In genomic region chr22:42912049-42912448, GRCh38 we compare ENCODE assay signal across 21 cellular contexts. TPM values are rescaled to one million over a fixed set of nuclear protein-coding genes. Genes with fewer than 3 reads are reported as not detected.
DNase-seq lines count a peak whose midpoint lies in the region; ATAC-seq and TF ChIP-seq lines count a peak whose summit lies in the region.
"Had no signal": no experiment of that assay in that cellular context is flagged by ENCODE, and none has a peak within 500 bp of the region (broad histone marks: within the 10 kb centered on the region; RNA-seq: fewer than 3 reads in every experiment).

No MANE protein-coding gene starts in this region.

- H3K9me3 Mint-ChIP-seq in CD14-positive monocyte (no peaks in the 10 kb centered on the region), memory B cell (no peaks in the 10 kb centered on the region)
- H3K9me3 Mint-ChIP-seq in activated CD8-positive, alpha-beta T cell treated with anti-CD3 and anti-CD28 coated beads for 36 hours: no peaks in the 10 kb centered on the region
- H3K9me3 Mint-ChIP-seq: neural crest cell had no signal

- H3K27ac ChIP-seq in VCaP: peak overlapping the region; percentile 47
- H3K27ac ChIP-seq: uterus had no signal

- ATAC-seq in memory B cell (ENCODE audit: low read depth): peak; percentile 82
- ATAC-seq in activated CD8-positive, alpha-beta T cell treated with anti-CD3 and anti-CD28 coated beads for 36 hours: no peak
- ATAC-seq: activated CD4-positive, CD25-positive, alpha-beta regulatory T cell treated with anti-CD3 and anti-CD28 coated beads, Interleukin-2, amount 50 U/mL, for 24 hours; activated CD8-positive, alpha-beta memory T cell treated with anti-CD3 and anti-CD28 coated beads, Interleukin-2, amount 10 ng/mL, durations not matched to agents 7 days and 5 days; GM12878; Panc1 had no signal

- H3K4me3 Mint-ChIP-seq in CD14-positive monocyte (peak overlapping the region in 1 of 2 donors; percentile 49), memory B cell (no peak overlapping the region)
- H3K4me3 Mint-ChIP-seq in activated CD8-positive, alpha-beta T cell treated with anti-CD3 and anti-CD28 coated beads for 36 hours: no peak overlapping the region
- H3K4me3 Mint-ChIP-seq: activated CD8-positive, alpha-beta memory T cell treated with anti-CD3 and anti-CD28 coated beads, Interleukin-2, amount 10 ng/mL, durations not matched to agents 7 days and 5 days; neural crest cell had no signal

- peak overlapping the region; percentile 79 to 90 (median 87) for H3K27ac Mint-ChIP-seq in CD14-positive monocyte
- no peak overlapping the region for H3K27ac Mint-ChIP-seq in memory B cell
- H3K27ac Mint-ChIP-seq in activated CD8-positive, alpha-beta T cell treated with anti-CD3 and anti-CD28 coated beads for 36 hours: no peak overlapping the region
- H3K27ac Mint-ChIP-seq: activated CD8-positive, alpha-beta memory T cell treated with anti-CD3 and anti-CD28 coated beads, Interleukin-2, amount 10 ng/mL, durations not matched to agents 7 days and 5 days had no signal

- intact Hi-C loops in CD14-positive monocyte (cut with micrococcal nuclease): no loop called here
- intact Hi-C loops in activated CD8-positive, alpha-beta T cell treated with anti-CD3 and anti-CD28 coated beads for 36 hours (cut with micrococcal nuclease): no loop called here

- H3K4me1 Mint-ChIP-seq in CD14-positive monocyte (peaks cover 37% of the 10 kb centered on the region), memory B cell (peaks cover 16% of the 10 kb centered on the region)
- H3K4me1 Mint-ChIP-seq in activated CD8-positive, alpha-beta T cell treated with anti-CD3 and anti-CD28 coated beads for 36 hours (ENCODE audit: low read depth): peaks cover 4% of the 10 kb centered on the region
- H3K4me1 Mint-ChIP-seq: activated CD8-positive, alpha-beta memory T cell treated with anti-CD3 and anti-CD28 coated beads, Interleukin-2, amount 10 ng/mL, durations not matched to agents 7 days and 5 days had no signal

- DNase-seq in CD14-positive monocyte (ENCODE audit: low spot score) (no peak), MV-4-11 (lab: John Stamatoyannopoulos, UW) (peak; percentile 62), memory B cell (ENCODE audit: low spot score in 2 of 2) (no peak), activated gamma-delta T cell treated with Interleukin-2 at 50 U/mL for 16 hours (no peak), NCI-H748 (lab: John Stamatoyannopoulos, UW; ENCODE audit: unreplicated experiment) (no peak), anterior cingulate cortex (lab: John Stamatoyannopoulos, UW) (no peak)
- DNase-seq in activated CD8-positive, alpha-beta T cell treated with anti-CD3 and anti-CD28 coated beads for 36 hours: no peak
- DNase-seq: activated CD8-positive, alpha-beta memory T cell treated with anti-CD3 and anti-CD28 coated beads, Interleukin-2, amount 10 ng/mL, durations not matched to agents 7 days and 5 days; activated effector memory CD4-positive, alpha-beta T cell treated with Interleukin-2 at 50 U/mL for 16 hours; aorta; cortex of kidney; islet precursor cell; NCI-H1694 treated with DMSO at 0.1 percent for 48 hours; NCI-H510A; stomach; uterus had no signal

- no peak for TF ChIP-seq CTCF in CD14-positive monocyte (IDR thresholded peaks at IDR 0.05)
- TF ChIP-seq CTCF in VCaP (conservative IDR thresholded peaks at IDR 0.05): no peak
- no peak for TF ChIP-seq CTCF in activated CD8-positive, alpha-beta T cell treated with anti-CD3 and anti-CD28 coated beads for 36 hours (IDR thresholded peaks at IDR 0.05)

- CTCF ChIA-PET in activated CD8-positive, alpha-beta T cell treated with anti-CD3 and anti-CD28 coated beads for 36 hours (lab: Charles Lee): interaction anchor here (2.4 kb wide), 1 partner anchor 10 kb away, joined by 7 read pairs; no protein-coding TSS in a partner anchor

- peaks cover 0 to 2% (median 0%) of the 10 kb centered on the region in 3 donors for H3K27me3 Mint-ChIP-seq in CD14-positive monocyte (ENCODE audit: low read depth in 3 of 3)
- no peaks in the 10 kb centered on the region for H3K27me3 Mint-ChIP-seq in memory B cell
- no peaks in the 10 kb centered on the region for H3K27me3 Mint-ChIP-seq in activated CD8-positive, alpha-beta T cell treated with anti-CD3 and anti-CD28 coated beads for 36 hours
- H3K27me3 Mint-ChIP-seq: activated CD8-positive, alpha-beta memory T cell treated with anti-CD3 and anti-CD28 coated beads, Interleukin-2, amount 10 ng/mL, durations not matched to agents 7 days and 5 days had no signal

- H3K36me3 Mint-ChIP-seq in CD14-positive monocyte (peaks cover 44 to 51% of the 10 kb centered on the region in 2 donors), memory B cell (peaks cover 4% of the 10 kb centered on the region)
- H3K36me3 Mint-ChIP-seq in activated CD8-positive, alpha-beta T cell treated with anti-CD3 and anti-CD28 coated beads for 36 hours (ENCODE audit: low read depth): no peaks in the 10 kb centered on the region

- POLR2A ChIA-PET in activated CD8-positive, alpha-beta T cell treated with anti-CD3 and anti-CD28 coated beads for 36 hours (lab: Charles Lee): no interaction called here

RNA-seq across cellular contexts. Expression of gene ARFGAP3, which starts 55.0 kb away (rescaled TPM):
- 10 to 100 TPM; 34.8 to 38.7 TPM for polyA plus RNA-seq in CD14-positive monocyte
- 10 to 100 TPM; 27.1 to 27.2 TPM for total RNA-seq in activated CD8-positive, alpha-beta T cell treated with anti-CD3 and anti-CD28 coated beads for 36 hours

Comparison
In these comparisons a context has a peak if more than half of its experiments do, and no peak if none do; other contexts are left out.
1. H3K27ac Mint-ChIP-seq: peak in CD14-positive monocyte (7 of 7); none in memory B cell (single experiment) and activated CD8-positive, alpha-beta T cell treated with anti-CD3 and anti-CD28 coated beads for 36 hours (single experiment).